Comparison of ENCODE assay signal across 2 cellular contexts in genomic region chr12:46256942-46257341, GRCh38.
TF ChIP-seq lines count a peak whose summit lies in the region.

No MANE protein-coding gene starts in this region.

TF ChIP-seq in GM23338, 12 proteins besides CTCF, POLR2A, EP300 and RAD21:
- TF ChIP-seq NANOG (IDR thresholded peaks at IDR 0.05; ENCODE audit: borderline replicate concordance) = no peak
- TF ChIP-seq POLR2AphosphoS5 (IDR thresholded peaks at IDR 0.05; ENCODE audit: low read depth) = no peak
- TF ChIP-seq REST (IDR thresholded peaks at IDR 0.05; ENCODE audit: unreplicated experiment) = no peak
- no peak for TF ChIP-seq EZH2phosphoT487 (IDR thresholded peaks at IDR 0.05; ENCODE audit: unreplicated experiment)
- TF ChIP-seq ZNF114 (CRISPR knock-in tag; IDR thresholded peaks at IDR 0.05) = no peak
- TF ChIP-seq, protein P1, sequence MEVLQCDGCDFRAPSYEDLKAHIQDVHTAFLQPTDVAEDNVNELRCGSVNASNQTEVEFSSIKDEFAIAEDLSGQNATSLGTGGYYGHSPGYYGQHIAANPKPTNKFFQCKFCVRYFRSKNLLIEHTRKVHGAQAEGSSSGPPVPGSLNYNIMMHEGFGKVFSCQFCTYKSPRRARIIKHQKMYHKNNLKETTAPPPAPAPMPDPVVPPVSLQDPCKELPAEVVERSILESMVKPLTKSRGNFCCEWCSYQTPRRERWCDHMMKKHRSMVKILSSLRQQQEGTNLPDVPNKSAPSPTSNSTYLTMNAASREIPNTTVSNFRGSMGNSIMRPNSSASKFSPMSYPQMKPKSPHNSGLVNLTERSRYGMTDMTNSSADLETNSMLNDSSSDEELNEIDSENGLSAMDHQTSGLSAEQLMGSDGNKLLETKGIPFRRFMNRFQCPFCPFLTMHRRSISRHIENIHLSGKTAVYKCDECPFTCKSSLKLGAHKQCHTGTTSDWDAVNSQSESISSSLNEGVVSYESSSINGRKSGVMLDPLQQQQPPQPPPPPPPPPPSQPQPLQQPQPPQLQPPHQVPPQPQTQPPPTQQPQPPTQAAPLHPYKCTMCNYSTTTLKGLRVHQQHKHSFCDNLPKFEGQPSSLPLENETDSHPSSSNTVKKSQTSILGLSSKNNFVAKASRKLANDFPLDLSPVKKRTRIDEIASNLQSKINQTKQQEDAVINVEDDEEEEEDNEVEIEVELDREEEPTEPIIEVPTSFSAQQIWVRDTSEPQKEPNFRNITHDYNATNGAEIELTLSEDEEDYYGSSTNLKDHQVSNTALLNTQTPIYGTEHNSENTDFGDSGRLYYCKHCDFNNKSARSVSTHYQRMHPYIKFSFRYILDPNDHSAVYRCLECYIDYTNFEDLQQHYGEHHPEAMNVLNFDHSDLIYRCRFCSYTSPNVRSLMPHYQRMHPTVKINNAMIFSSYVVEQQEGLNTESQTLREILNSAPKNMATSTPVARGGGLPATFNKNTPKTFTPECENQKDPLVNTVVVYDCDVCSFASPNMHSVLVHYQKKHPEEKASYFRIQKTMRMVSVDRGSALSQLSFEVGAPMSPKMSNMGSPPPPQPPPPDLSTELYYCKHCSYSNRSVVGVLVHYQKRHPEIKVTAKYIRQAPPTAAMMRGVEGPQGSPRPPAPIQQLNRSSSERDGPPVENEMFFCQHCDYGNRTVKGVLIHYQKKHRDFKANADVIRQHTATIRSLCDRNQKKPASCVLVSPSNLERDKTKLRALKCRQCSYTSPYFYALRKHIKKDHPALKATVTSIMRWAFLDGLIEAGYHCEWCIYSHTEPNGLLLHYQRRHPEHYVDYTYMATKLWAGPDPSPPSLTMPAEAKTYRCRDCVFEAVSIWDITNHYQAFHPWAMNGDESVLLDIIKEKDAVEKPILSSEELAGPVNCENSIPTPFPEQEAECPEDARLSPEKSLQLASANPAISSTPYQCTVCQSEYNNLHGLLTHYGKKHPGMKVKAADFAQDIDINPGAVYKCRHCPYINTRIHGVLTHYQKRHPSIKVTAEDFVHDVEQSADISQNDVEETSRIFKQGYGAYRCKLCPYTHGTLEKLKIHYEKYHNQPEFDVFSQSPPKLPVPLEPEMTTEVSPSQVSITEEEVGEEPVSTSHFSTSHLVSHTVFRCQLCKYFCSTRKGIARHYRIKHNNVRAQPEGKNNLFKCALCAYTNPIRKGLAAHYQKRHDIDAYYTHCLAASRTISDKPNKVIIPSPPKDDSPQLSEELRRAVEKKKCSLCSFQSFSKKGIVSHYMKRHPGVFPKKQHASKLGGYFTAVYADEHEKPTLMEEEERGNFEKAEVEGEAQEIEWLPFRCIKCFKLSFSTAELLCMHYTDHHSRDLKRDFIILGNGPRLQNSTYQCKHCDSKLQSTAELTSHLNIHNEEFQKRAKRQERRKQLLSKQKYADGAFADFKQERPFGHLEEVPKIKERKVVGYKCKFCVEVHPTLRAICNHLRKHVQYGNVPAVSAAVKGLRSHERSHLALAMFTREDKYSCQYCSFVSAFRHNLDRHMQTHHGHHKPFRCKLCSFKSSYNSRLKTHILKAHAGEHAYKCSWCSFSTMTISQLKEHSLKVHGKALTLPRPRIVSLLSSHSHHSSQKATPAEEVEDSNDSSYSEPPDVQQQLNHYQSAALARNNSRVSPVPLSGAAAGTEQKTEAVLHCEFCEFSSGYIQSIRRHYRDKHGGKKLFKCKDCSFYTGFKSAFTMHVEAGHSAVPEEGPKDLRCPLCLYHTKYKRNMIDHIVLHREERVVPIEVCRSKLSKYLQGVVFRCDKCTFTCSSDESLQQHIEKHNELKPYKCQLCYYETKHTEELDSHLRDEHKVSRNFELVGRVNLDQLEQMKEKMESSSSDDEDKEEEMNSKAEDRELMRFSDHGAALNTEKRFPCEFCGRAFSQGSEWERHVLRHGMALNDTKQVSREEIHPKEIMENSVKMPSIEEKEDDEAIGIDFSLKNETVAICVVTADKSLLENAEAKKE (CRISPR knock-in tag; IDR thresholded peaks at IDR 0.05) = no peak
- no peak for TF ChIP-seq CREB1 (CRISPR knock-in tag; IDR thresholded peaks at IDR 0.05; ENCODE audit: low read depth)
- no peak for TF ChIP-seq STAT1 (IDR thresholded peaks at IDR 0.05; ENCODE audit: unreplicated experiment)
- TF ChIP-seq ETS1 (IDR thresholded peaks at IDR 0.05) = no peak
- TF ChIP-seq JUNB (IDR thresholded peaks at IDR 0.05; ENCODE audit: unreplicated experiment) = no peak
TF ChIP-seq in GM23338: peak in this region for 0.

TF ChIP-seq in GM12878, 131 proteins besides CTCF, POLR2A, EP300 and RAD21:
- no peak for TF ChIP-seq SMAD1 (IDR thresholded peaks at IDR 0.05; ENCODE audit: low read depth, partially characterized antibody)
- TF ChIP-seq, protein P2, sequence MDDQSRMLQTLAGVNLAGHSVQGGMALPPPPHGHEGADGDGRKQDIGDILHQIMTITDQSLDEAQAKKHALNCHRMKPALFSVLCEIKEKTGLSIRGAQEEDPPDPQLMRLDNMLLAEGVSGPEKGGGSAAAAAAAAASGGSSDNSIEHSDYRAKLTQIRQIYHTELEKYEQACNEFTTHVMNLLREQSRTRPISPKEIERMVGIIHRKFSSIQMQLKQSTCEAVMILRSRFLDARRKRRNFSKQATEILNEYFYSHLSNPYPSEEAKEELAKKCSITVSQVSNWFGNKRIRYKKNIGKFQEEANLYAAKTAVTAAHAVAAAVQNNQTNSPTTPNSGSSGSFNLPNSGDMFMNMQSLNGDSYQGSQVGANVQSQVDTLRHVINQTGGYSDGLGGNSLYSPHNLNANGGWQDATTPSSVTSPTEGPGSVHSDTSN (IDR thresholded peaks at IDR 0.05; ENCODE audit: insufficient replicate concordance, low read depth, low read length) = no peak
- no peak for TF ChIP-seq IRF5 (IDR thresholded peaks at IDR 0.05; ENCODE audit: borderline replicate concordance)
- TF ChIP-seq REST (IDR thresholded peaks at IDR 0.05; ENCODE audit: low read depth, low read length) = no peak
- no peak for TF ChIP-seq ZNF207 (IDR thresholded peaks at IDR 0.05; ENCODE audit: borderline replicate concordance)
- no peak for TF ChIP-seq CHD4 (IDR thresholded peaks at IDR 0.05)
- TF ChIP-seq ESRRA (IDR thresholded peaks at IDR 0.05; ENCODE audit: low read length) = no peak
- TF ChIP-seq BACH1 (IDR thresholded peaks at IDR 0.05; ENCODE audit: borderline replicate concordance) = no peak
- no peak for TF ChIP-seq SUZ12 (IDR thresholded peaks at IDR 0.05; ENCODE audit: unreplicated experiment)
